ENCODE assay signal across 22 cellular contexts in the genomic region with DNA sequence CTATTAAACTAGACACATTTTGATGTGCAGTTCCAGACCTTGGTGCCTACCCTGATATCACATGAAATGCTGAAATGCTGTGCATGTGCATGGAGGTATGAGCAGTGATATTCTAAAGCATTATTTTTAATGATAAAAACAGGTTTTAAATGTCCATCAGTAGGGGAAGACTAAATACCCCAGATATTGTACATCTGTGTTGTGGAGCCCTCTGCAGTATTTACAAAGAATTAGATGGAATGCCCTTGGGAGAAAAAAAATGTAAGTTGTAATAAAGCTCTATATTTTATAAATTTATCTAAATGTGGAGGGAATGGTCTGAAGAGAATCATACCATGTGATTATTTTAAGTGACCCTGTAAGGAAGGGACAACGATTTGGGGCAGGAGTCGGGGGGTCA. TPM values are rescaled to one million over a fixed set of nuclear protein-coding genes. Genes with fewer than 3 reads are reported as not detected.
DNase-seq lines count a peak whose midpoint lies in the region; ATAC-seq and TF ChIP-seq lines count a peak whose summit lies in the region.
"Had no signal": no experiment of that assay in that cellular context is flagged by ENCODE, and none has a peak within 500 bp of the region (broad histone marks: within the 10 kb centered on the region; RNA-seq: fewer than 3 reads in every experiment).

No MANE protein-coding gene starts in this region.

- no peak overlapping the region for H3K27ac ChIP-seq in upper lobe of right lung
- H3K27ac ChIP-seq: 22Rv1, testis had no signal

- intact Hi-C loops in left colon (cut with DNase I, micrococcal nuclease) (no loop called here), upper lobe of right lung (cut with DNase I) (no loop called here)

- H3K4me3 ChIP-seq in astrocyte of the spinal cord (ENCODE audit: low read depth, low read length), result no peak overlapping the region
- no peak overlapping the region for H3K4me3 ChIP-seq in upper lobe of right lung
- H3K4me3 ChIP-seq: testis had no signal

- peak; percentile 26 for TF ChIP-seq CTCF in astrocyte of the spinal cord (IDR thresholded peaks at IDR 0.05; ENCODE audit: low read depth, low read length)
- no peak for TF ChIP-seq CTCF in upper lobe of right lung (IDR thresholded peaks at IDR 0.05)

- in situ Hi-C loops in astrocyte of the spinal cord (cut with HindIII; ENCODE audit: low sequenced_read_pairs), result no loop called here

- DNase-seq in DMS 273 (lab: John Stamatoyannopoulos, UW; ENCODE audit: unreplicated experiment) (peak; percentile 12), DMS 273 treated with DMSO at 0.1 percent for 48 hours (lab: John Stamatoyannopoulos, UW) (no peak), LHCN-M2 (ENCODE audit: low read depth) (peak; percentile 37), astrocyte of the spinal cord (ENCODE audit: low read depth, low spot score) (peak; percentile 31), left colon (no peak), upper lobe of right lung (no peak)
- DNase-seq in stimulated activated CD4-positive, alpha-beta T cell treated with anti-CD3 and anti-CD28 coated beads, Interleukin-4, amount 100 ng/mL, for 24 hours, result no peak
- DNase-seq: activated CD4-positive, alpha-beta T cell treated with anti-CD3 and anti-CD28 coated beads for 36 hours; activated CD8-positive, alpha-beta memory T cell treated with anti-CD3 and anti-CD28 coated beads, Interleukin-2, amount 10 ng/mL, durations not matched to agents 7 days and 5 days; activated effector memory CD4-positive, alpha-beta T cell treated with Interleukin-2 at 50 U/mL for 16 hours; amygdala; cerebellar nuclear complex; effector memory CD8-positive, alpha-beta T cell; NCI-H2029; NCI-H524 treated with DMSO at 0.1 percent for 48 hours; OCI-M1; T1000; testis had no signal

- no peaks in the 10 kb centered on the region for H3K27me3 ChIP-seq in upper lobe of right lung
- H3K27me3 ChIP-seq: testis had no signal

- ATAC-seq in left colon, result peak; percentile 35
- ATAC-seq in upper lobe of right lung, result no peak
- no peak for ATAC-seq in GM19467 (IDR thresholded peaks at IDR 0.05; ENCODE audit: unreplicated experiment)
- ATAC-seq: activated CD4-positive, alpha-beta T cell treated with anti-CD3 and anti-CD28 coated beads for 36 hours; activated CD8-positive, alpha-beta memory T cell treated with anti-CD3 and anti-CD28 coated beads, Interleukin-2, amount 10 ng/mL, durations not matched to agents 7 days and 5 days; effector memory CD8-positive, alpha-beta T cell had no signal

- H3K9me3 ChIP-seq in upper lobe of right lung, result no peaks in the 10 kb centered on the region
- H3K9me3 ChIP-seq: testis had no signal

- H3K4me1 ChIP-seq in upper lobe of right lung, result no peaks in the 10 kb centered on the region
- H3K4me1 ChIP-seq: testis had no signal

- H3K36me3 ChIP-seq in upper lobe of right lung, result no peaks in the 10 kb centered on the region

RNA-seq across cellular contexts. Expression of a gene that starts 39.1 kb away (rescaled TPM):
- total RNA-seq in LHCN-M2 (2014; rRNA removed) (0.06 and 0.11 TPM in 2 replicates), left colon (under 1 TPM; 0.12 to 0.70 TPM), upper lobe of right lung (not detected)
- 0.06 TPM for polyA plus RNA-seq in LHCN-M2 (2012)
- total RNA-seq: activated CD4-positive, alpha-beta T cell treated with anti-CD3 and anti-CD28 coated beads for 36 hours; activated CD8-positive, alpha-beta memory T cell treated with anti-CD3 and anti-CD28 coated beads, Interleukin-2, amount 10 ng/mL, durations not matched to agents 7 days and 5 days; pulmonary artery endothelial cell had no signal
- polyA plus RNA-seq: CD14-positive monocyte had no signal

Comparison
In these comparisons a context has a peak if more than half of its experiments do, and no peak if none do; other contexts are left out.
1. DNase-seq: peak in DMS 273 (single experiment), LHCN-M2 (single experiment) and astrocyte of the spinal cord (single experiment); none in DMS 273 treated with DMSO at 0.1 percent for 48 hours (single experiment), left colon (0 of 2), upper lobe of right lung (single experiment) and stimulated activated CD4-positive, alpha-beta T cell treated with anti-CD3 and anti-CD28 coated beads, Interleukin-4, amount 100 ng/mL, for 24 hours (single experiment).